Comparison of ENCODE assay signal across 9 cellular contexts in genomic region chr1:10378071-10378841, GRCh38. TPM values are rescaled to one million over a fixed set of nuclear protein-coding genes. Genes with fewer than 3 reads are reported as not detected.
DNase-seq lines count a peak whose midpoint lies in the region; FAIRE-seq and TF ChIP-seq lines count a peak whose summit lies in the region.
"Had no signal": no experiment of that assay in that cellular context is flagged by ENCODE, and none has a peak within 500 bp of the region (broad histone marks: within the 10 kb centered on the region; RNA-seq: fewer than 3 reads in every experiment).

No MANE protein-coding gene starts in this region.

- H3K4me1 Mint-ChIP-seq in astrocyte (ENCODE audit: low read depth, unreplicated experiment): peaks cover 24% of the 10 kb centered on the region
- no peaks in the 10 kb centered on the region for H3K4me1 Mint-ChIP-seq in activated CD4-positive, alpha-beta T cell treated with anti-CD3 and anti-CD28 coated beads, Interleukin-2, amount 10 ng/mL, durations not matched to agents 24 days and 14 days
- H3K4me1 Mint-ChIP-seq in T-helper 2 cell treated with Interferon-gamma antibody and Interleukin-4, amounts not matched to agents 5 μg/mL and 100 μg/mL, for 36 hours (ENCODE audit: low read depth): peaks cover 2% of the 10 kb centered on the region

- H3K27me3 ChIP-seq in KMS-11 (ENCODE audit: insufficient read depth, low read depth) (no peaks in the 10 kb centered on the region), astrocyte (ENCODE audit: insufficient read depth, low read length) (no peaks in the 10 kb centered on the region), subcutaneous abdominal adipose tissue (ENCODE audit: control insufficient read depth in 5 of 5, insufficient read depth in 4 of 5, low read length in 5 of 5) (no peaks in the 10 kb centered on the region)

- no peaks in the 10 kb centered on the region for H3K36me3 ChIP-seq in KMS-11 (ENCODE audit: insufficient read depth)
- H3K36me3 ChIP-seq in astrocyte (ENCODE audit: insufficient read depth, low read length): peaks cover 16% of the 10 kb centered on the region
- peaks cover 8 to 58% (median 48%) of the 10 kb centered on the region in 5 donors for H3K36me3 ChIP-seq in subcutaneous abdominal adipose tissue (ENCODE audit: control insufficient read depth in 5 of 5, insufficient read depth in 5 of 5, low read length in 5 of 5)

- H3K27ac ChIP-seq in KMS-11 (no peak overlapping the region), astrocyte (ENCODE audit: low read depth, low read length) (peak overlapping the region; percentile 87), subcutaneous abdominal adipose tissue (ENCODE audit: low read depth, low read length) (peak overlapping the region; percentile 23)

- H3K4me2 ChIP-seq in KMS-11: 0 out of 2 replicates have a peak overlapping the region, but pooled peaks have one; percentile 0
- H3K4me2 ChIP-seq in astrocyte (ENCODE audit: low read length): peak overlapping the region; percentile 61

- H3K9ac ChIP-seq in KMS-11 (no peak overlapping the region), astrocyte (ENCODE audit: low read length) (peak overlapping the region; percentile 68), subcutaneous abdominal adipose tissue (ENCODE audit: low read length in 5 of 5) (peak overlapping the region in 1 of 5 donors; percentile 37)

- no peaks in the 10 kb centered on the region for H3K27me3 Mint-ChIP-seq in astrocyte (ENCODE audit: low read depth, unreplicated experiment)
- no peaks in the 10 kb centered on the region for H3K27me3 Mint-ChIP-seq in activated CD4-positive, alpha-beta T cell treated with anti-CD3 and anti-CD28 coated beads, Interleukin-2, amount 10 ng/mL, durations not matched to agents 24 days and 14 days
- no peaks in the 10 kb centered on the region for H3K27me3 Mint-ChIP-seq in T-helper 2 cell treated with Interferon-gamma antibody and Interleukin-4, amounts not matched to agents 5 μg/mL and 100 μg/mL, for 36 hours (ENCODE audit: low read depth)

- H3K9me3 Mint-ChIP-seq in astrocyte (ENCODE audit: unreplicated experiment): no peaks in the 10 kb centered on the region
- no peaks in the 10 kb centered on the region for H3K9me3 Mint-ChIP-seq in activated CD4-positive, alpha-beta T cell treated with anti-CD3 and anti-CD28 coated beads, Interleukin-2, amount 10 ng/mL, durations not matched to agents 24 days and 14 days
- no peaks in the 10 kb centered on the region for H3K9me3 Mint-ChIP-seq in T-helper 2 cell treated with Interferon-gamma antibody and Interleukin-4, amounts not matched to agents 5 μg/mL and 100 μg/mL, for 36 hours

- no peaks in the 10 kb centered on the region for H4K20me1 ChIP-seq in KMS-11 (ENCODE audit: insufficient read depth)
- H4K20me1 ChIP-seq in astrocyte (ENCODE audit: insufficient read depth, low read length): peaks cover 3% of the 10 kb centered on the region

- peaks cover 22% of the 10 kb centered on the region for H3K4me1 ChIP-seq in KMS-11 (ENCODE audit: low read depth, poor library complexity, severe bottlenecking)
- H3K4me1 ChIP-seq in astrocyte (ENCODE audit: insufficient read depth, low read length): peaks cover 26% of the 10 kb centered on the region
- H3K4me1 ChIP-seq in subcutaneous abdominal adipose tissue (ENCODE audit: control insufficient read depth in 5 of 5, insufficient read depth in 5 of 5, low read length in 5 of 5): peaks cover 0 to 14% (median 9%) of the 10 kb centered on the region in 5 donors

- H3K4me3 Mint-ChIP-seq in astrocyte (ENCODE audit: unreplicated experiment): peak overlapping the region; percentile 21
- no peak overlapping the region for H3K4me3 Mint-ChIP-seq in activated CD4-positive, alpha-beta T cell treated with anti-CD3 and anti-CD28 coated beads, Interleukin-2, amount 10 ng/mL, durations not matched to agents 24 days and 14 days
- H3K4me3 Mint-ChIP-seq in T-helper 2 cell treated with Interferon-gamma antibody and Interleukin-4, amounts not matched to agents 5 μg/mL and 100 μg/mL, for 36 hours: no peak overlapping the region

- H3K36me3 Mint-ChIP-seq in astrocyte (ENCODE audit: low read depth, unreplicated experiment): peaks cover 11% of the 10 kb centered on the region
- peaks cover 8% of the 10 kb centered on the region for H3K36me3 Mint-ChIP-seq in activated CD4-positive, alpha-beta T cell treated with anti-CD3 and anti-CD28 coated beads, Interleukin-2, amount 10 ng/mL, durations not matched to agents 24 days and 14 days (ENCODE audit: low read depth)
- H3K36me3 Mint-ChIP-seq in T-helper 2 cell treated with Interferon-gamma antibody and Interleukin-4, amounts not matched to agents 5 μg/mL and 100 μg/mL, for 36 hours (ENCODE audit: low read depth): peaks cover 5% of the 10 kb centered on the region

- no peaks in the 10 kb centered on the region for H3K9me3 ChIP-seq in astrocyte (ENCODE audit: insufficient read depth, low read depth, low read length)
- no peaks in the 10 kb centered on the region for H3K9me3 ChIP-seq in subcutaneous abdominal adipose tissue (ENCODE audit: control insufficient read depth in 5 of 5, low read length in 5 of 5)

- TF ChIP-seq CTCF in KMS-11 (conservative IDR thresholded peaks at IDR 0.05; ENCODE audit: low read depth, low read length): no peak
- no peak for TF ChIP-seq CTCF in astrocyte (IDR thresholded peaks at IDR 0.05; ENCODE audit: insufficient read depth, low read depth, low read length)
- no peak for TF ChIP-seq CTCF in D721Med (IDR thresholded peaks at IDR 0.05; ENCODE audit: insufficient read depth, missing control alignments)

- intact Hi-C loops in activated CD4-positive, alpha-beta T cell treated with anti-CD3 and anti-CD28 coated beads, Interleukin-2, amount 10 ng/mL, durations not matched to agents 24 days and 14 days (cut with micrococcal nuclease): no loop called here

- H3K27ac Mint-ChIP-seq in astrocyte (ENCODE audit: unreplicated experiment): peak overlapping the region; percentile 83
- H3K27ac Mint-ChIP-seq in activated CD4-positive, alpha-beta T cell treated with anti-CD3 and anti-CD28 coated beads, Interleukin-2, amount 10 ng/mL, durations not matched to agents 24 days and 14 days: no peak overlapping the region
- H3K27ac Mint-ChIP-seq in T-helper 2 cell treated with Interferon-gamma antibody and Interleukin-4, amounts not matched to agents 5 μg/mL and 100 μg/mL, for 36 hours: no peak overlapping the region

- H3K79me2 ChIP-seq in KMS-11 (ENCODE audit: insufficient read depth, low read depth): no peaks in the 10 kb centered on the region
- no peaks in the 10 kb centered on the region for H3K79me2 ChIP-seq in astrocyte (ENCODE audit: insufficient read depth, low read length)

- H2AFZ ChIP-seq in KMS-11 (ENCODE audit: low read depth) (no peak overlapping the region; the same call in 1 of the 2 replicates), astrocyte (ENCODE audit: low read depth, low read length) (peak overlapping the region; percentile 8)

- DNase-seq in astrocyte (ENCODE audit: low read depth) (peak; percentile 94), islet precursor cell (peak; percentile 68), KG1 (lab: John Stamatoyannopoulos, UW) (no peak), D721Med (ENCODE audit: insufficient read length, low spot score) (no peak)
- no peak for DNase-seq in activated CD4-positive, alpha-beta T cell treated with anti-CD3 and anti-CD28 coated beads, Interleukin-2, amount 10 ng/mL, durations not matched to agents 24 days and 14 days
- no peak for DNase-seq in T-helper 2 cell treated with Interferon-gamma antibody and Interleukin-4, amounts not matched to agents 5 μg/mL and 100 μg/mL, for 36 hours (ENCODE audit: low spot score)
- DNase-seq: activated T-cell treated with anti-CD3 and anti-CD28 coated beads for 4 hours had no signal

- H3K4me3 ChIP-seq in KMS-11 (IDR thresholded peaks at IDR 0.05; ENCODE audit: insufficient read depth, low read depth, low read length) (no peak overlapping the region), astrocyte (ENCODE audit: insufficient read depth, low read depth, low read length) (no peak overlapping the region), subcutaneous abdominal adipose tissue (ENCODE audit: low read depth in 1 of 5, low read length in 5 of 5) (no peak overlapping the region)

- FAIRE-seq in astrocyte (lab: Jason Lieb, UNC): no peak
- no peak for FAIRE-seq in D721Med (lab: Jason Lieb, UNC)

RNA-seq across cellular contexts. Expression of gene PGD, which starts 20.6 kb away (rescaled TPM):
- total RNA-seq in astrocyte: 187 and 224 TPM in 2 replicates
- total RNA-seq in activated CD4-positive, alpha-beta T cell treated with anti-CD3 and anti-CD28 coated beads, Interleukin-2, amount 10 ng/mL, durations not matched to agents 24 days and 14 days: 142 and 144 TPM in 2 replicates

RNA-seq across cellular contexts. Expression of gene CENPS, which starts 52.0 kb away (rescaled TPM):
- total RNA-seq in astrocyte: 9.0 and 10.2 TPM in 2 replicates
- total RNA-seq in activated CD4-positive, alpha-beta T cell treated with anti-CD3 and anti-CD28 coated beads, Interleukin-2, amount 10 ng/mL, durations not matched to agents 24 days and 14 days: 18.8 and 25.1 TPM in 2 replicates

Comparison
In these comparisons a context has a peak if more than half of its experiments do, and no peak if none do; other contexts are left out.
1. DNase-seq: peak in astrocyte (single experiment) and islet precursor cell (single experiment); none in activated CD4-positive, alpha-beta T cell treated with anti-CD3 and anti-CD28 coated beads, Interleukin-2, amount 10 ng/mL, durations not matched to agents 24 days and 14 days (single experiment), KG1 (single experiment), T-helper 2 cell treated with Interferon-gamma antibody and Interleukin-4, amounts not matched to agents 5 μg/mL and 100 μg/mL, for 36 hours (single experiment) and D721Med (single experiment).